In the genomic region with DNA sequence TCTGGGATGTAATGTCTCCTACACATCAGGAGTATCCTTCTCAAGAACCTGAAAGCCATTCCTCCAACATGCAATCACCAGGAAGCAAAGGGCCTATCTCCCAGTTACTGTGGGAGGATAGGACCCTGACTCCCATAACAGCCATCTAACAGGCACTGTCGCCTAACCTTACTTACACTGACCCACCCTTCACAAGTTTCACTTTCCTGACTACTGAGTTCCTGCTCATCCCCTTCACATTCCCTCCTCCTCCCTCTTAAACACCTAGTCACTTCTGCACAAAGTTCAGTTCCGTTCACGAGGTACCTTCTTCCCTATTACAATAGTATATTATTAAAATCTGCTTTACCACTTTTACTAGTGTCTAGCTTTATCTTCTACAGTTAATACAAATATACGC, we compare ENCODE assay signal across 8 cellular contexts. TPM values are rescaled to one million over a fixed set of nuclear protein-coding genes. Genes with fewer than 3 reads are reported as not detected.
A peak's percentile ranks its signal among the peaks of the same experiment; 100 is the strongest.
DNase-seq lines count a peak whose midpoint lies in the region; ATAC-seq and TF ChIP-seq lines count a peak whose summit lies in the region.

No MANE protein-coding gene starts in this region.

- no peaks in the 10 kb centered on the region for H3K9me3 Mint-ChIP-seq in effector memory CD8-positive, alpha-beta T cell
- no peaks in the 10 kb centered on the region for H3K9me3 Mint-ChIP-seq in osteocyte (ENCODE audit: unreplicated experiment)

- 69 to 81% (median 75%) methylated on average over 4 of the region's 4 CpGs for WGBS in adrenal gland, 4 donors

- intact Hi-C loops in adrenal gland (cut with DNase I) = no loop called here

- no peaks in the 10 kb centered on the region for H3K36me3 ChIP-seq in adrenal gland (replicated peaks in 1 of 2)

- no peak for ATAC-seq in effector memory CD8-positive, alpha-beta T cell (replicated peaks)

- DNase-seq in EH (ENCODE audit: low read depth) (peak; percentile 3), NB4 (ENCODE audit: low read depth) (peak; percentile 15), osteocyte (ENCODE audit: extremely low spot score, unreplicated experiment) (no peak), adrenal gland (no peak), mesenteric fat pad (ENCODE audit: low spot score) (no peak), NCI-H2171 treated with DMSO at 0.1 percent for 48 hours (lab: John Stamatoyannopoulos, UW) (no peak), NCI-H187 treated with DMSO at 0.1 percent for 48 hours (lab: John Stamatoyannopoulos, UW) (no peak)
- no peak for DNase-seq in effector memory CD8-positive, alpha-beta T cell

- H3K27me3 Mint-ChIP-seq in effector memory CD8-positive, alpha-beta T cell = no peaks in the 10 kb centered on the region
- H3K27me3 Mint-ChIP-seq in osteocyte (ENCODE audit: unreplicated experiment) = no peaks in the 10 kb centered on the region

- H3K27ac Mint-ChIP-seq in effector memory CD8-positive, alpha-beta T cell = peak overlapping the region; percentile 71 to 94
- H3K27ac Mint-ChIP-seq in osteocyte (ENCODE audit: unreplicated experiment) = peak overlapping the region; percentile 45

- peaks cover 21% of the 10 kb centered on the region for H3K36me3 Mint-ChIP-seq in effector memory CD8-positive, alpha-beta T cell (ENCODE audit: insufficient read depth)
- H3K36me3 Mint-ChIP-seq in osteocyte (ENCODE audit: unreplicated experiment) = peaks cover 8% of the 10 kb centered on the region

- TF ChIP-seq CTCF in NB4 (IDR thresholded peaks at IDR 0.05; ENCODE audit: low read depth, low read length) (no peak), osteocyte (IDR thresholded peaks at IDR 0.05) (no peak), adrenal gland (IDR thresholded peaks at IDR 0.05) (no peak)

- H3K27me3 ChIP-seq in adrenal gland = no peaks in the 10 kb centered on the region

- TF ChIP-seq POLR2A in NB4 (IDR thresholded peaks at IDR 0.05; ENCODE audit: extremely low read depth, insufficient read length) (no peak), adrenal gland (IDR thresholded peaks at IDR 0.05) (no peak)

- H3K4me1 ChIP-seq in adrenal gland (replicated peaks in 1 of 2) = peaks cover 6 to 28% of the 10 kb centered on the region in 2 donors

- H3K4me3 ChIP-seq in NB4 (ENCODE audit: low read depth, low read length) (peak overlapping the region; percentile 71), adrenal gland (peak overlapping the region in 1 of 4 donors; percentile 88)

- no peak overlapping the region for H3K27ac ChIP-seq in adrenal gland

- no peaks in the 10 kb centered on the region for H3K9me3 ChIP-seq in adrenal gland (replicated peaks in 1 of 3)

- H3K4me3 Mint-ChIP-seq in effector memory CD8-positive, alpha-beta T cell = peak overlapping the region; percentile 93
- H3K4me3 Mint-ChIP-seq in osteocyte (ENCODE audit: unreplicated experiment) = peak overlapping the region; percentile 83

- peaks cover 28 to 56% of the 10 kb centered on the region in 2 donors for H3K4me1 Mint-ChIP-seq in effector memory CD8-positive, alpha-beta T cell (ENCODE audit: low read depth in 2 of 2)
- peaks cover 17% of the 10 kb centered on the region for H3K4me1 Mint-ChIP-seq in osteocyte (ENCODE audit: unreplicated experiment)

RNA-seq across cellular contexts. Expression of gene C17orf67, which starts 1.3 kb away (rescaled TPM):
- total RNA-seq in osteocyte (1.6 and 2.4 TPM in 2 replicates), adrenal gland (under 1 TPM in 6 of 8 donors, not detected in 2; 0.37 to 0.92 (median 0.56) TPM), mesenteric fat pad (2.0 TPM)
- 1 to 10 TPM in 2 of 3 donors, under 1 TPM in 1; 0.29 to 3.3 (median 1.9) TPM for polyA plus RNA-seq in adrenal gland

RNA-seq across cellular contexts. Expression of gene DGKE, which starts 1.5 kb away (rescaled TPM):
- total RNA-seq in osteocyte = 6.6 and 7.1 TPM in 2 replicates
- 1 to 10 TPM in 7 of 8 donors, under 1 TPM in 1; 0.97 to 8.4 (median 3.8) TPM for total RNA-seq in adrenal gland
- 1 to 10 TPM; 1.7 to 5.1 (median 1.9) TPM for polyA plus RNA-seq in adrenal gland
- 7.3 TPM for total RNA-seq in mesenteric fat pad

Comparison
In these comparisons a context has a peak if more than half of its experiments do, and no peak if none do; other contexts are left out.
1. DNase-seq: peak in EH (single experiment) and NB4 (single experiment); none in effector memory CD8-positive, alpha-beta T cell (0 of 3), osteocyte (single experiment), adrenal gland (0 of 7), mesenteric fat pad (single experiment), NCI-H2171 treated with DMSO at 0.1 percent for 48 hours (single experiment) and NCI-H187 treated with DMSO at 0.1 percent for 48 hours (single experiment).